Comparison of ENCODE assay signal across 21 cellular contexts in genomic region chr9:27497883-27498553, GRCh38. TPM values are rescaled to one million over a fixed set of nuclear protein-coding genes. Genes with fewer than 3 reads are reported as not detected.
DNase-seq lines count a peak whose midpoint lies in the region; ATAC-seq, FAIRE-seq and TF ChIP-seq lines count a peak whose summit lies in the region.
"Had no signal": no experiment of that assay in that cellular context is flagged by ENCODE, and none has a peak within 500 bp of the region (broad histone marks: within the 10 kb centered on the region; RNA-seq: fewer than 3 reads in every experiment).

No MANE protein-coding gene starts in this region.

- no peak for FAIRE-seq in pancreas (lab: Jason Lieb, UNC)

- H2BK15ac ChIP-seq in H9 (ENCODE audit: low read depth, low read length) (no peak overlapping the region), neuronal stem cell (ENCODE audit: low read length) (no peak overlapping the region)

- no peak overlapping the region for H4K91ac ChIP-seq in H9 (ENCODE audit: insufficient read length, low read depth, low read length)
- H4K91ac ChIP-seq in neuronal stem cell (ENCODE audit: low read depth, low read length, poor library complexity) = no peak overlapping the region

- TF ChIP-seq CTCF in H9 (conservative IDR thresholded peaks at IDR 0.05) (no peak), pancreas (IDR thresholded peaks at IDR 0.05) (no peak)

- H3K36me3 ChIP-seq in iPS-15b (ENCODE audit: control insufficient read depth, insufficient read depth, low read length) (no peaks in the 10 kb centered on the region), neuronal stem cell (replicated peaks in 1 of 2; ENCODE audit: control insufficient read depth in 2 of 2, insufficient read depth in 2 of 2, low read length in 2 of 2) (peaks cover 0 to 7% of the 10 kb centered on the region in 2 donors), pancreas (no peaks in the 10 kb centered on the region)

- H3K36me3 Mint-ChIP-seq in H9 (ENCODE audit: insufficient read depth in 1 of 3, low read depth in 3 of 3) = peaks cover 4 to 7% (median 5%) of the 10 kb centered on the region in 3 experiments; a peak in 5 of 7 replicates

- H3K23me2 ChIP-seq in H9 (ENCODE audit: insufficient read length, low read depth, low read length, poor library complexity, severe bottlenecking) = no peaks in the 10 kb centered on the region

- no peaks in the 10 kb centered on the region for H3K27me3 Mint-ChIP-seq in H9 (ENCODE audit: low read depth)
- H3K27me3 Mint-ChIP-seq: activated naive CD8-positive, alpha-beta T cell treated with anti-CD3 and anti-CD28 coated beads for 36 hours had no signal

- no peaks in the 10 kb centered on the region for H3K9me3 ChIP-seq in H9 (ENCODE audit: control insufficient read depth, low read depth, low read length)
- no peaks in the 10 kb centered on the region for H3K9me3 ChIP-seq in iPS-15b (ENCODE audit: control insufficient read depth, insufficient read depth, low read length)
- peaks cover 0 to 2% of the 10 kb centered on the region in 2 donors for H3K9me3 ChIP-seq in neuronal stem cell (replicated peaks in 1 of 2; ENCODE audit: control insufficient read depth in 2 of 2, insufficient read depth in 1 of 2, low read depth in 1 of 2, low read length in 2 of 2)
- H3K9me3 ChIP-seq in pancreas = no peaks in the 10 kb centered on the region
- H3K9me3 ChIP-seq: psoas muscle had no signal

- H3K14ac ChIP-seq in H9 (ENCODE audit: insufficient read depth, low read length) (no peak overlapping the region), neuronal stem cell (ENCODE audit: low read length) (no peak overlapping the region)

- intact Hi-C loops in pancreas (cut with DNase I) = no loop called here

- H3K18ac ChIP-seq in H9 (ENCODE audit: insufficient read length, low read depth, low read length) (no peak overlapping the region), neuronal stem cell (ENCODE audit: low read length) (no peak overlapping the region)

- H3K27ac ChIP-seq in H9 (ENCODE audit: insufficient read length, low read depth, low read length) (no peak overlapping the region), neuronal stem cell (replicated peaks; ENCODE audit: low read length) (peak overlapping the region; percentile 84), pancreas (no peak overlapping the region)
- H3K27ac ChIP-seq: psoas muscle had no signal

- H2BK5ac ChIP-seq in H9 (ENCODE audit: insufficient read length, low read length) = no peak overlapping the region
- no peak overlapping the region for H2BK5ac ChIP-seq in neuronal stem cell (ENCODE audit: low read length)

- H3K4me1 ChIP-seq in H9 (ENCODE audit: insufficient read depth, low read length) (peaks cover 11% of the 10 kb centered on the region; the same call in 1 of the 2 replicates), iPS-15b (ENCODE audit: control insufficient read depth, insufficient read depth, low read length) (peaks cover 28% of the 10 kb centered on the region), neuronal stem cell (ENCODE audit: control insufficient read depth in 2 of 2, insufficient read depth in 1 of 2, low read depth in 1 of 2, low read length in 2 of 2) (peaks cover 15 to 32% of the 10 kb centered on the region in 2 donors), pancreas (no peaks in the 10 kb centered on the region)
- H3K4me1 ChIP-seq: psoas muscle had no signal

- no peak overlapping the region for H4K8ac ChIP-seq in H9 (replicated peaks; ENCODE audit: insufficient read length, low read depth, low read length)
- H4K8ac ChIP-seq in neuronal stem cell (ENCODE audit: low read depth, low read length) = no peak overlapping the region

- H3K4ac ChIP-seq in H9 (ENCODE audit: low read depth, low read length) = no peak overlapping the region
- H3K4ac ChIP-seq in neuronal stem cell (ENCODE audit: low read length) = no peak overlapping the region

- no peaks in the 10 kb centered on the region for H4K20me1 ChIP-seq in H9 (ENCODE audit: control insufficient read depth, insufficient read depth, insufficient read length)

- no peak for ATAC-seq in pancreas
- no peak for ATAC-seq in GM18867 (IDR thresholded peaks at IDR 0.05; ENCODE audit: unreplicated experiment)
- ATAC-seq: psoas muscle had no signal

- no peaks in the 10 kb centered on the region; the same call in 1 of the 2 replicates for H3K79me2 ChIP-seq in H9 (ENCODE audit: insufficient read depth, low read length)

- no peak overlapping the region for H2BK120ac ChIP-seq in H9 (ENCODE audit: low read depth, low read length, poor library complexity, severe bottlenecking)
- no peak overlapping the region for H2BK120ac ChIP-seq in neuronal stem cell (ENCODE audit: low read depth, low read length)

- no peak overlapping the region for H2AFZ ChIP-seq in H9 (ENCODE audit: low read length)
- peak overlapping the region; percentile 57 for H2AFZ ChIP-seq in neuronal stem cell (ENCODE audit: low read length)

- H3K79me1 ChIP-seq in H9 (ENCODE audit: insufficient read depth, low read depth, low read length, poor library complexity, severe bottlenecking) (peaks cover 4% of the 10 kb centered on the region), neuronal stem cell (ENCODE audit: low read depth, low read length) (no peaks in the 10 kb centered on the region)

- H3K4me3 ChIP-seq in iPS-15b (ENCODE audit: low read depth, low read length) (peak overlapping the region; percentile 12), neuronal stem cell (ENCODE audit: low read length in 2 of 2) (peak overlapping the region in 1 of 2 donors; percentile 50), pancreas (no peak overlapping the region)
- H3K4me3 ChIP-seq: psoas muscle had no signal

- WGBS in H9 (ENCODE audit: extremely low coverage, insufficient read length, low lambda C conversion rate) = no CpG with 5 or more reads among the region's 11 CpGs
- no CpG with 5 or more reads among the region's 11 CpGs for WGBS in neuronal stem cell (ENCODE audit: extremely low coverage in 2 of 2, insufficient read length in 2 of 2, insufficient replicate concordance in 1 of 2), 2 donors
- 89% methylated on average over 11 of the region's 11 CpGs for WGBS in pancreas, 2 donors

- H3K9ac ChIP-seq in H9 (ENCODE audit: extremely low read depth, insufficient read length, low read length) = no peak overlapping the region
- no peak overlapping the region for H3K9ac ChIP-seq in iPS-15b (ENCODE audit: low read depth, low read length)
- no peak overlapping the region for H3K9ac ChIP-seq in neuronal stem cell (ENCODE audit: low read depth, low read length, poor library complexity)

- DNase-seq in H9 = no peak
- DNase-seq in astrocyte of the hippocampus (ENCODE audit: low read depth, low spot score) = peak; percentile 9
- DNase-seq in neuronal stem cell (ENCODE audit: low spot score) = peak; percentile 33
- no peak for DNase-seq in HCEC 1CT
- DNase-seq in pancreas = no peak
- no peak for DNase-seq in stimulated activated CD4-positive, alpha-beta T cell treated with anti-CD3 and anti-CD28 coated beads, Interleukin-12 subunit alpha, Interleukin-12 subunit beta, amount 100 ng/mL, for 4 hours
- DNase-seq: activated CD4-positive, alpha-beta memory T cell treated with anti-CD3 and anti-CD28 coated beads, Interleukin-2, amount 10 ng/mL, durations not matched to agents 7 days and 5 days; activated naive CD8-positive, alpha-beta T cell treated with anti-CD3 and anti-CD28 coated beads for 36 hours; DMS79; islet precursor cell; KBM-7; NCI-H1105; NCI-H2171 treated with DMSO at 0.1 percent for 48 hours; psoas muscle; stimulated activated naive CD4-positive, alpha-beta T cell had no signal

- H3K4me1 Mint-ChIP-seq in H9 = peaks cover 55 to 62% of the 10 kb centered on the region in 2 experiments
- H3K4me1 Mint-ChIP-seq: central memory CD8-positive, alpha-beta T cell had no signal

- H2BK12ac ChIP-seq in H9 (ENCODE audit: insufficient read length, low read depth, low read length) (no peak overlapping the region), neuronal stem cell (ENCODE audit: low read length) (no peak overlapping the region)

- no peaks in the 10 kb centered on the region for H3K27me3 ChIP-seq in H9 (ENCODE audit: insufficient read depth, low read length)
- H3K27me3 ChIP-seq in iPS-15b (ENCODE audit: control insufficient read depth, insufficient read depth, low read length) = no peaks in the 10 kb centered on the region
- H3K27me3 ChIP-seq in neuronal stem cell (ENCODE audit: control insufficient read depth in 3 of 3, insufficient read depth in 3 of 3, low read depth in 1 of 3, low read length in 3 of 3) = no peaks in the 10 kb centered on the region
- no peaks in the 10 kb centered on the region for H3K27me3 ChIP-seq in pancreas

- H3K23ac ChIP-seq in H9 (ENCODE audit: insufficient read length, low read depth, low read length) (no peak overlapping the region), neuronal stem cell (ENCODE audit: low read depth, low read length, poor library complexity) (no peak overlapping the region)

- H3T11ph ChIP-seq in H9 (ENCODE audit: low read length) = no peak overlapping the region

- peaks cover 3 to 4% of the 10 kb centered on the region in 2 experiments; a peak in 2 of 5 replicates for H3K9me3 Mint-ChIP-seq in H9
- H3K9me3 Mint-ChIP-seq: activated naive CD8-positive, alpha-beta T cell treated with anti-CD3 and anti-CD28 coated beads for 36 hours had no signal

- H3K56ac ChIP-seq in H9 (ENCODE audit: insufficient read length, low read depth, low read length) = no peak overlapping the region

- H4K5ac ChIP-seq in H9 (ENCODE audit: insufficient read length, low read depth, low read length) = no peak overlapping the region

- H2AK5ac ChIP-seq in H9 (ENCODE audit: insufficient read length, low read length) (no peak overlapping the region), neuronal stem cell (ENCODE audit: low read depth, low read length) (no peak overlapping the region)

- no peak overlapping the region for H2BK20ac ChIP-seq in H9 (ENCODE audit: low read depth, low read length, poor library complexity, severe bottlenecking)

- peak overlapping the region; percentile 19 to 38; a peak in 3 of 5 replicates for H3K4me3 Mint-ChIP-seq in H9
- H3K4me3 Mint-ChIP-seq: activated CD4-positive, alpha-beta memory T cell treated with anti-CD3 and anti-CD28 coated beads, Interleukin-2, amount 10 ng/mL, durations not matched to agents 7 days and 5 days; activated naive CD8-positive, alpha-beta T cell treated with anti-CD3 and anti-CD28 coated beads for 36 hours; central memory CD8-positive, alpha-beta T cell had no signal

- peak overlapping the region in 2 of 3 experiments; percentile 54 to 93; a peak in 5 of 7 replicates for H3K27ac Mint-ChIP-seq in H9
- H3K27ac Mint-ChIP-seq: activated CD4-positive, alpha-beta memory T cell treated with anti-CD3 and anti-CD28 coated beads, Interleukin-2, amount 10 ng/mL, durations not matched to agents 7 days and 5 days; activated naive CD8-positive, alpha-beta T cell treated with anti-CD3 and anti-CD28 coated beads for 36 hours had no signal

- H3K4me2 ChIP-seq in H9 (ENCODE audit: insufficient read depth, insufficient read length, low read length) = peak overlapping the region; percentile 60
- H3K4me2 ChIP-seq in neuronal stem cell (ENCODE audit: insufficient read depth, low read length, poor library complexity, severe bottlenecking) = peak overlapping the region; percentile 47

RNA-seq across cellular contexts. Expression of gene IFNK, which starts 26.1 kb away (rescaled TPM):
- total RNA-seq in H9 (2021) (not detected in 2 replicates), pancreas (not detected)
- not detected for polyA plus RNA-seq in neuronal stem cell (2013, experiment 1 of 2)
- polyA plus RNA-seq in neuronal stem cell (2013, experiment 2 of 2) = not detected
- polyA plus RNA-seq in pancreas = not detected
- total RNA-seq: activated CD4-positive, alpha-beta memory T cell treated with anti-CD3 and anti-CD28 coated beads, Interleukin-2, amount 10 ng/mL, durations not matched to agents 7 days and 5 days; activated naive CD8-positive, alpha-beta T cell treated with anti-CD3 and anti-CD28 coated beads for 36 hours; frontal cortex; mucosa of gallbladder; psoas muscle; ureter had no signal
- polyA plus RNA-seq: psoas muscle had no signal

RNA-seq across cellular contexts. Expression of gene MOB3B, which starts 31.6 kb away (rescaled TPM):
- total RNA-seq in H9 (2021) = 9.8 and 10.6 TPM in 2 replicates
- polyA plus RNA-seq in neuronal stem cell (2013, experiment 1 of 2) = 20.2 TPM
- 20.9 TPM for polyA plus RNA-seq in neuronal stem cell (2013, experiment 2 of 2)
- 10 to 100 TPM in 1 of 6 donors, 1 to 10 TPM in 5; 3.2 to 10.5 (median 5.1) TPM for total RNA-seq in pancreas
- polyA plus RNA-seq in pancreas = 1 to 10 TPM; 1.4 to 1.7 TPM

Comparison
In these comparisons a context has a peak if more than half of its experiments do, and no peak if none do; other contexts are left out.
1. DNase-seq: peak in astrocyte of the hippocampus (single experiment) and neuronal stem cell (single experiment); none in H9 (single experiment), HCEC 1CT (single experiment), pancreas (0 of 6) and stimulated activated CD4-positive, alpha-beta T cell treated with anti-CD3 and anti-CD28 coated beads, Interleukin-12 subunit alpha, Interleukin-12 subunit beta, amount 100 ng/mL, for 4 hours (single experiment).